ENCODE assay signal across 24 cellular contexts in the genomic region with DNA sequence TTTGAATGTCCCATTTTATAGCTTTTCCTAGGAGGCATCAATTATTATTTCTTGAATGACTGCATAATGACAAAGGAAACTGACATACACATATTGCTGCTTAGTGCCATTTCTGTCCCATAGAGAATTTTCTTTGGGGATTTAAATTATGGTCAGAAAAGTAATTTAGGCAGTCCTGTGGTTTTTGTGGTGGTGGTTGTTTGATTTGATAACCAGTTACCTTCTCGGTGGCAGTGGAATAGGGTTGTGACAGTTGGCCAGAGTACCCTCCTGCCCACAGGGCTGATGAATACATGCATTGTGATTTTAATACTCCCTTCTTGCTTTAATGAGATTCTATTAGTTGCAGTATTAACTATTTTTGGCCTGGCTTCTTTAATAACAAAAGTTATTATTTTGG. TPM values are rescaled to one million over a fixed set of nuclear protein-coding genes. Genes with fewer than 3 reads are reported as not detected.
"Had no signal": no experiment of that assay in that cellular context is flagged by ENCODE, and none has a peak within 500 bp of the region (broad histone marks: within the 10 kb centered on the region; RNA-seq: fewer than 3 reads in every experiment).

No MANE protein-coding gene starts in this region.

- H3K4me1 ChIP-seq: sigmoid colon, vagina had no signal

- H3K4me3 ChIP-seq: left ventricle myocardium inferior, sigmoid colon, smooth muscle cell, thoracic aorta, vagina had no signal

- H3K9me3 ChIP-seq: left ventricle myocardium inferior, sigmoid colon, thoracic aorta, vagina had no signal

- ATAC-seq: activated CD4-positive, CD25-positive, alpha-beta regulatory T cell treated with anti-CD3 and anti-CD28 coated beads, Interleukin-2, amount 50 U/mL, for 24 hours; activated CD8-positive, alpha-beta memory T cell treated with anti-CD3 and anti-CD28 coated beads, Interleukin-2, amount 10 ng/mL, durations not matched to agents 7 days and 5 days; activated CD8-positive, alpha-beta T cell treated with anti-CD3 and anti-CD28 coated beads for 36 hours; naive thymus-derived CD8-positive, alpha-beta T cell had no signal

- DNase-seq: activated CD4-positive, alpha-beta T cell treated with anti-CD3 and anti-CD28 coated beads, Interleukin-2, amount 10 ng/mL, durations not matched to agents 7 days and 5 days; activated CD8-positive, alpha-beta memory T cell treated with anti-CD3 and anti-CD28 coated beads, Interleukin-2, amount 10 ng/mL, durations not matched to agents 7 days and 5 days; activated CD8-positive, alpha-beta T cell treated with anti-CD3 and anti-CD28 coated beads for 36 hours; activated gamma-delta T cell treated with Interleukin-2 at 50 U/mL for 16 hours; anterior cingulate cortex; caudate nucleus; dermis blood vessel endothelial cell; effector CD8-positive, alpha-beta T cell; erythroblast; foreskin fibroblast; immature natural killer cell; kidney glomerular epithelial cell; left ventricle myocardium inferior; naive thymus-derived CD8-positive, alpha-beta T cell; retina; sigmoid colon; stimulated activated CD4-positive, alpha-beta T cell treated with anti-CD3 and anti-CD28 coated beads, Interleukin-2, amount 100 ng/mL, for 48 hours; stimulated activated naive CD4-positive, alpha-beta T cell had no signal

- H3K4me2 ChIP-seq: smooth muscle cell had no signal

- H3K27ac ChIP-seq: left ventricle myocardium inferior, sigmoid colon, thoracic aorta, vagina, VCaP had no signal

- H3K27me3 ChIP-seq: sigmoid colon, vagina had no signal

- H3K36me3 ChIP-seq: left ventricle myocardium inferior, sigmoid colon, thoracic aorta, vagina had no signal

RNA-seq across cellular contexts. Expression of a gene that starts 6.6 kb away (rescaled TPM):
- total RNA-seq: activated CD4-positive, alpha-beta T cell treated with anti-CD3 and anti-CD28 coated beads, Interleukin-2, amount 10 ng/mL, durations not matched to agents 7 days and 5 days; activated T-helper 1 cell treated with anti-CD3 and anti-CD28 coated beads, Interleukin-12 subunit alpha, Interleukin-12 subunit beta, Interleukin-2, Interleukin-4 antibody, amounts not matched to agents 30 ng/mL and 10 ng/mL and 1 ng/mL, durations not matched to agents 14 hours and 24 hours and 36 hours had no signal
